15 cellular contexts compared by ENCODE assay signal in the genomic region with DNA sequence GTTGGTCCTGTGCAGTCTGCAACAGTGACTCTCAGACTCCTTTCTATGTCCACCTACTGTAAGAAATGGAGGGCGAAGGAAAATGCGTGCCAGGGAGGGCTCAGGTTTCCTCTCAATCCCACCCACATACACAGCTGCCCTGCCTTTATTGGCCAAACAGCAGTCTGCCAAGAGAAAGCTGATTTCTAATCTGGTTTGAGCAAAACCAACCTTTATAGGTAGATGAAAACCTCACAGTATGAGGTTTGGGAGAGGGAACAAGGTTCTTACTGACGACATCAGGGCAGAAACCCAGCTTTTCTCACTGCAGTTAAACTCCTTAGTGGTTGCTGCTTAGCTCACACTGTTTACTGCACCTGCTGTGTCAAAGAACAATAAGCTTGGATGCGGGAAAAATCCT.
DNase-seq lines count a peak whose midpoint lies in the region; ATAC-seq and TF ChIP-seq lines count a peak whose summit lies in the region.
"Had no signal": no experiment of that assay in that cellular context is flagged by ENCODE, and none has a peak within 500 bp of the region (broad histone marks: within the 10 kb centered on the region; RNA-seq: fewer than 3 reads in every experiment).

No MANE protein-coding gene starts in this region.

- intact Hi-C loops in activated CD8-positive, alpha-beta T cell treated with anti-CD3 and anti-CD28 coated beads for 36 hours (cut with micrococcal nuclease), result no loop called here
- intact Hi-C loops in stomach (cut with DNase I; ENCODE audit: low total_unique reads) (no loop called here), left lung (cut with DNase I) (no loop called here)

- H3K36me3 Mint-ChIP-seq in activated T-cell treated with anti-CD3 and anti-CD28 coated beads, Interleukin-2, amount 50 U/mL, for 24 hours (ENCODE audit: low read depth), result no peaks in the 10 kb centered on the region
- H3K36me3 Mint-ChIP-seq in activated CD8-positive, alpha-beta T cell treated with anti-CD3 and anti-CD28 coated beads for 36 hours (ENCODE audit: low read depth), result no peaks in the 10 kb centered on the region
- H3K36me3 Mint-ChIP-seq: CD4-positive, CD25-positive, alpha-beta regulatory T cell had no signal

- no peak for DNase-seq in activated T-cell treated with anti-CD3 and anti-CD28 coated beads, Interleukin-2, amount 50 U/mL, for 24 hours
- DNase-seq in activated T-cell treated with anti-CD3 and anti-CD28 coated beads for 4 hours (no peak), myocyte (ENCODE audit: low read depth) (peak; percentile 14), stomach (no peak), DMS114 treated with DMSO at 0.1 percent for 48 hours (lab: John Stamatoyannopoulos, UW; ENCODE audit: unreplicated experiment) (no peak), left lung (no peak), hippocampal formation (lab: John Stamatoyannopoulos, UW) (no peak)
- peak; percentile 52 for DNase-seq in activated CD8-positive, alpha-beta T cell treated with anti-CD3 and anti-CD28 coated beads for 36 hours
- DNase-seq: ACHN; HCEC 1CT; NCI-H2081; occipital lobe; SIG-M5; stimulated activated naive CD4-positive, alpha-beta T cell had no signal

- H3K27ac Mint-ChIP-seq in activated T-cell treated with anti-CD3 and anti-CD28 coated beads, Interleukin-2, amount 50 U/mL, for 24 hours, result peak overlapping the region; percentile 47
- H3K27ac Mint-ChIP-seq in activated CD8-positive, alpha-beta T cell treated with anti-CD3 and anti-CD28 coated beads for 36 hours, result peak overlapping the region; percentile 40

- H3K4me3 Mint-ChIP-seq in activated T-cell treated with anti-CD3 and anti-CD28 coated beads, Interleukin-2, amount 50 U/mL, for 24 hours, result no peak overlapping the region
- H3K4me3 Mint-ChIP-seq in activated CD8-positive, alpha-beta T cell treated with anti-CD3 and anti-CD28 coated beads for 36 hours, result peak overlapping the region; percentile 33
- H3K4me3 Mint-ChIP-seq: CD4-positive, CD25-positive, alpha-beta regulatory T cell had no signal

- H3K4me1 ChIP-seq in stomach, result peaks cover 0 to 18% (median 0%) of the 10 kb centered on the region in 4 donors
- H3K4me1 ChIP-seq in left lung, result peaks cover 14 to 28% of the 10 kb centered on the region in 2 donors

- H3K9me3 ChIP-seq in stomach (no peaks in the 10 kb centered on the region), left lung (no peaks in the 10 kb centered on the region)

- ATAC-seq in activated CD8-positive, alpha-beta T cell treated with anti-CD3 and anti-CD28 coated beads for 36 hours, result peak; percentile 2
- ATAC-seq in left lung, result no peak

- no peak for TF ChIP-seq CTCF in activated CD8-positive, alpha-beta T cell treated with anti-CD3 and anti-CD28 coated beads for 36 hours (IDR thresholded peaks at IDR 0.05)
- no peak for TF ChIP-seq CTCF in stomach (IDR thresholded peaks at IDR 0.05)
- no peak for TF ChIP-seq CTCF in left lung (IDR thresholded peaks at IDR 0.05)

- CTCF ChIA-PET in activated CD8-positive, alpha-beta T cell treated with anti-CD3 and anti-CD28 coated beads for 36 hours (lab: Charles Lee), result interaction anchor here (1.1 to 1.5 kb wide), 4 partner anchors 19 to 59 kb away, joined by 3 to 7 read pairs (median 4); no protein-coding TSS in a partner anchor

- H3K36me3 ChIP-seq in stomach (no peaks in the 10 kb centered on the region), left lung (no peaks in the 10 kb centered on the region)

- peak overlapping the region in 4 of 5 donors; percentile 4 to 67 (median 44) for H3K27ac ChIP-seq in stomach
- H3K27ac ChIP-seq in left lung, result no peak overlapping the region

- H3K4me1 Mint-ChIP-seq in activated T-cell treated with anti-CD3 and anti-CD28 coated beads, Interleukin-2, amount 50 U/mL, for 24 hours (ENCODE audit: low read depth), result peaks cover 49% of the 10 kb centered on the region
- H3K4me1 Mint-ChIP-seq in activated CD8-positive, alpha-beta T cell treated with anti-CD3 and anti-CD28 coated beads for 36 hours (ENCODE audit: low read depth), result peaks cover 46% of the 10 kb centered on the region

- WGBS in stomach, 5 donors, result 50 to 59% (median 55%) methylated on average over 4 of the region's 4 CpGs

- no peaks in the 10 kb centered on the region for H3K9me3 Mint-ChIP-seq in activated T-cell treated with anti-CD3 and anti-CD28 coated beads, Interleukin-2, amount 50 U/mL, for 24 hours
- H3K9me3 Mint-ChIP-seq in activated CD8-positive, alpha-beta T cell treated with anti-CD3 and anti-CD28 coated beads for 36 hours, result no peaks in the 10 kb centered on the region

- H3K27me3 Mint-ChIP-seq in activated T-cell treated with anti-CD3 and anti-CD28 coated beads, Interleukin-2, amount 50 U/mL, for 24 hours, result no peaks in the 10 kb centered on the region
- H3K27me3 Mint-ChIP-seq in activated CD8-positive, alpha-beta T cell treated with anti-CD3 and anti-CD28 coated beads for 36 hours, result no peaks in the 10 kb centered on the region

- no peak for TF ChIP-seq POLR2A in stomach (IDR thresholded peaks at IDR 0.05)

- POLR2A ChIA-PET in activated CD8-positive, alpha-beta T cell treated with anti-CD3 and anti-CD28 coated beads for 36 hours (lab: Charles Lee), result interaction anchor here (1.1 to 2.8 kb wide), 4 partner anchors 28 to 154 kb away, joined by 3 to 8 read pairs (median 6); no protein-coding TSS in a partner anchor

- H3K4me3 ChIP-seq in stomach (no peak overlapping the region), left lung (no peak overlapping the region)

- no peaks in the 10 kb centered on the region for H3K27me3 ChIP-seq in stomach
- H3K27me3 ChIP-seq in left lung, result no peaks in the 10 kb centered on the region

- no peak for TF ChIP-seq EP300 in stomach (IDR thresholded peaks at IDR 0.05)

Comparison
In these comparisons a context has a peak if more than half of its experiments do, and no peak if none do; other contexts are left out.
1. DNase-seq: peak in activated CD8-positive, alpha-beta T cell treated with anti-CD3 and anti-CD28 coated beads for 36 hours (single experiment) and myocyte (single experiment); none in activated T-cell treated with anti-CD3 and anti-CD28 coated beads, Interleukin-2, amount 50 U/mL, for 24 hours (single experiment), activated T-cell treated with anti-CD3 and anti-CD28 coated beads for 4 hours (single experiment), stomach (single experiment), DMS114 treated with DMSO at 0.1 percent for 48 hours (single experiment), left lung (0 of 2) and hippocampal formation (0 of 2).
2. H3K27ac ChIP-seq: peak in stomach (4 of 5); none in left lung (0 of 2).